In genomic region chr9:131302244-131303075, GRCh38 we compare ENCODE assay signal across 20 cellular contexts. TPM values are rescaled to one million over a fixed set of nuclear protein-coding genes. Genes with fewer than 3 reads are reported as not detected.
DNase-seq lines count a peak whose midpoint lies in the region; ATAC-seq and TF ChIP-seq lines count a peak whose summit lies in the region.
"Had no signal": no experiment of that assay in that cellular context is flagged by ENCODE, and none has a peak within 500 bp of the region (broad histone marks: within the 10 kb centered on the region; RNA-seq: fewer than 3 reads in every experiment).

No MANE protein-coding gene starts in this region.

- no peaks in the 10 kb centered on the region for H3K9me3 ChIP-seq in NT2/D1 (ENCODE audit: insufficient read depth, low read length)
- no peaks in the 10 kb centered on the region for H3K9me3 ChIP-seq in heart right ventricle
- no peaks in the 10 kb centered on the region for H3K9me3 ChIP-seq in upper lobe of right lung
- H3K9me3 ChIP-seq in OCI-LY7 (ENCODE audit: low read length), result no peaks in the 10 kb centered on the region
- H3K9me3 ChIP-seq: vagina had no signal

- H3K9me2 ChIP-seq in OCI-LY7 (ENCODE audit: insufficient read depth, low read length), result no peaks in the 10 kb centered on the region

- peaks cover 20% of the 10 kb centered on the region for H3K4me1 ChIP-seq in NT2/D1 (ENCODE audit: insufficient read depth, insufficient read length)
- peaks cover 8 to 70% (median 36%) of the 10 kb centered on the region in 9 donors for H3K4me1 ChIP-seq in heart right ventricle
- H3K4me1 ChIP-seq in upper lobe of right lung, result no peaks in the 10 kb centered on the region
- H3K4me1 ChIP-seq in OCI-LY7 (ENCODE audit: insufficient read depth, low read length, poor library complexity, severe bottlenecking), result no peaks in the 10 kb centered on the region
- H3K4me1 ChIP-seq: vagina had no signal

- no TSS peak for BruUV-seq in OCI-LY7 (replicated peaks; lab: Mats Ljungman, UMichigan)

- H3K79me2 ChIP-seq in OCI-LY7 (ENCODE audit: insufficient read depth, low read depth, low read length), result no peaks in the 10 kb centered on the region

- H3K27ac ChIP-seq in heart right ventricle (peak overlapping the region in 9 of 10 donors; percentile 34 to 98 (median 84)), upper lobe of right lung (no peak overlapping the region), OCI-LY7 (ENCODE audit: low read depth, low read length, poor library complexity, severe bottlenecking) (no peak overlapping the region)
- H3K27ac ChIP-seq: C4-2B, PC-9, vagina had no signal

- no peak overlapping the region for H3K4me2 ChIP-seq in OCI-LY7 (ENCODE audit: low read length)
- H3K4me2 ChIP-seq: PC-9 had no signal

- no peak overlapping the region for H3K4me3 ChIP-seq in NT2/D1 (ENCODE audit: insufficient read length, low read depth)
- no peak overlapping the region for H3K4me3 ChIP-seq in heart right ventricle
- H3K4me3 ChIP-seq in upper lobe of right lung, result no peak overlapping the region
- H3K4me3 ChIP-seq in OCI-LY7 (ENCODE audit: low read depth, low read length, poor library complexity, severe bottlenecking), result no peak overlapping the region
- H3K4me3 ChIP-seq: PC-9, vagina had no signal

- DNase-seq in SHP77 (lab: John Stamatoyannopoulos, UW) (peak; percentile 11 to 64), SHP77 treated with DMSO at 0.1 percent for 48 hours (lab: John Stamatoyannopoulos, UW) (no peak), NT2/D1 (ENCODE audit: low read depth, low spot score) (no peak), heart right ventricle (peak in 1 of 2 donors; percentile 49), upper lobe of right lung (no peak), OCI-LY7 (ENCODE audit: low spot score) (no peak), NCI-H774 (lab: John Stamatoyannopoulos, UW) (no peak)
- no peak for DNase-seq in activated effector memory CD4-positive, alpha-beta T cell treated with anti-CD3 and anti-CD28 coated beads, Interleukin-2, amount 50 U/mL, for 16 hours
- DNase-seq: activated CD4-positive, alpha-beta memory T cell treated with anti-CD3 and anti-CD28 coated beads for 36 hours; activated CD4-positive, CD25-positive, alpha-beta regulatory T cell; kidney; mammary epithelial cell; NCI-H1048; NCI-H2081 treated with DMSO at 0.1 percent for 48 hours; occipital lobe; PC-9 had no signal

- no peaks in the 10 kb centered on the region for H4K20me1 ChIP-seq in OCI-LY7 (ENCODE audit: insufficient read depth, low read length)

- H3K9ac ChIP-seq in NT2/D1 (ENCODE audit: insufficient read length, low read depth), result peak overlapping the region; percentile 28

- POLR2A ChIA-PET in OCI-LY7 (lab: Charles Lee), result interaction anchor here (0.7 kb wide), 1 partner anchor 99 kb away, joined by 5 read pairs; no protein-coding TSS in a partner anchor

- ATAC-seq in heart right ventricle, result peak; percentile 16 to 51 (median 41)
- peak; percentile 24 for ATAC-seq in upper lobe of right lung
- ATAC-seq: SK-N-SH treated with all-trans-retinoic acid at 6 μM for 48 hours had no signal

- H2AFZ ChIP-seq in OCI-LY7 (ENCODE audit: low read length), result no peak overlapping the region
- H2AFZ ChIP-seq: PC-9 had no signal

- CTCF ChIA-PET in OCI-LY7 (lab: Charles Lee; ENCODE audit: unreplicated experiment), result no interaction called here

- TF ChIP-seq CTCF in heart right ventricle (IDR thresholded peaks at IDR 0.05), result no peak
- no peak for TF ChIP-seq CTCF in upper lobe of right lung (IDR thresholded peaks at IDR 0.05)
- TF ChIP-seq CTCF in OCI-LY7 (conservative IDR thresholded peaks at IDR 0.05; ENCODE audit: low read length), result no peak

- no peaks in the 10 kb centered on the region for H3K36me3 ChIP-seq in NT2/D1 (ENCODE audit: insufficient read depth, insufficient read length, low read length)
- H3K36me3 ChIP-seq in heart right ventricle, result peaks cover 0 to 14% (median 0%) of the 10 kb centered on the region in 9 donors
- no peaks in the 10 kb centered on the region for H3K36me3 ChIP-seq in upper lobe of right lung
- no peaks in the 10 kb centered on the region for H3K36me3 ChIP-seq in OCI-LY7 (ENCODE audit: insufficient read depth, low read length)
- H3K36me3 ChIP-seq: vagina had no signal

- intact Hi-C loops in heart right ventricle (cut with DNase I), result no loop called here
- intact Hi-C loops in upper lobe of right lung (cut with DNase I), result no loop called here
- intact Hi-C loops in OCI-LY7 (cut with micrococcal nuclease; ENCODE audit: unreplicated experiment), result no loop called here

- H3K27me3 ChIP-seq in NT2/D1 (ENCODE audit: insufficient read depth, insufficient read length) (no peaks in the 10 kb centered on the region), heart right ventricle (no peaks in the 10 kb centered on the region), upper lobe of right lung (no peaks in the 10 kb centered on the region)
- H3K27me3 ChIP-seq: vagina had no signal

- 59 to 61% methylated on average over 16 of the region's 16 CpGs for WGBS in heart right ventricle, 2 donors

RNA-seq across cellular contexts. Expression of gene PLPP7, which starts 12.9 kb away (rescaled TPM):
- 100 to 1,000 TPM in 5 of 10 donors, 10 to 100 TPM in 5; 76.1 to 140 (median 102) TPM for total RNA-seq in heart right ventricle
- polyA plus RNA-seq in heart right ventricle, result 100 to 1,000 TPM in 1 of 2 donors, 10 to 100 TPM in 1; 42.6 to 129 TPM
- total RNA-seq in upper lobe of right lung, result 1.5 TPM
- 0.16 and 0.46 TPM in 2 replicates for total RNA-seq in OCI-LY7 (2014; rRNA removed; shearing (Covaris generic))
- 0.11 and 0.28 TPM in 2 replicates for total RNA-seq in OCI-LY7 (2022)
- total RNA-seq: activated CD4-positive, alpha-beta memory T cell treated with anti-CD3 and anti-CD28 coated beads for 36 hours; bronchial epithelial cell; PC-9 had no signal
- polyA plus RNA-seq: mammary epithelial cell had no signal

RNA-seq across cellular contexts. Expression of gene FAM78A, which starts 26.1 kb away (rescaled TPM):
- total RNA-seq in heart right ventricle (10 to 100 TPM; 21.0 to 53.1 (median 32.3) TPM), upper lobe of right lung (14.8 TPM), OCI-LY7 (2022) (35.0 and 38.4 TPM in 2 replicates)
- polyA plus RNA-seq in heart right ventricle, result 10 to 100 TPM in 1 of 2 donors, 1 to 10 TPM in 1; 7.0 to 27.3 TPM
- total RNA-seq in OCI-LY7 (2014; rRNA removed; shearing (Covaris generic)), result 17.8 and 25.0 TPM in 2 replicates

Comparison
In these comparisons a context has a peak if more than half of its experiments do, and no peak if none do; other contexts are left out.
1. DNase-seq: peak in SHP77 (2 of 2); none in SHP77 treated with DMSO at 0.1 percent for 48 hours (single experiment), NT2/D1 (single experiment), upper lobe of right lung (single experiment), OCI-LY7 (single experiment), NCI-H774 (single experiment) and activated effector memory CD4-positive, alpha-beta T cell treated with anti-CD3 and anti-CD28 coated beads, Interleukin-2, amount 50 U/mL, for 16 hours (single experiment).
2. H3K27ac ChIP-seq: peak in heart right ventricle (9 of 10); none in upper lobe of right lung (single experiment) and OCI-LY7 (single experiment).
3. RNA of gene PLPP7, which starts 12.9 kb away (total RNA-seq): 76.1 to 140 TPM in heart right ventricle; 1.5 TPM in upper lobe of right lung (single experiment) and 0.11 to 0.46 TPM in OCI-LY7; every median in the first group is over 10 times any median in the second.